Comparison of ENCODE assay signal across 8 cellular contexts in genomic region chr13:37109080-37109678, GRCh38. TPM values are rescaled to one million over a fixed set of nuclear protein-coding genes. Genes with fewer than 3 reads are reported as not detected.
DNase-seq lines count a peak whose midpoint lies in the region; ATAC-seq and TF ChIP-seq lines count a peak whose summit lies in the region.

No MANE protein-coding gene starts in this region.

- ATAC-seq in DND-41 (ENCODE audit: insufficient read depth, low read depth) (no peak), upper lobe of left lung (ENCODE audit: low FRiP score in 2 of 2) (peak in 1 of 2 donors; percentile 71), GM21526 (IDR thresholded peaks at IDR 0.05; ENCODE audit: low FRiP score, unreplicated experiment) (no peak)

- TF ChIP-seq EP300 in upper lobe of left lung (IDR thresholded peaks at IDR 0.05), result no peak

- 4 to 11% (median 6%) methylated on average over 1 of the region's 1 CpG for WGBS in adrenal gland, 4 donors
- 3 to 6% methylated on average over 1 of the region's 1 CpG for WGBS in upper lobe of left lung, 2 donors

- H3K9ac ChIP-seq in DND-41 (ENCODE audit: low read depth, low read length), result no peak overlapping the region

- no peaks in the 10 kb centered on the region for H3K79me2 ChIP-seq in DND-41 (ENCODE audit: insufficient read depth, low read length)

- H3K4me1 ChIP-seq in DND-41 (ENCODE audit: insufficient read depth, low read length), result no peaks in the 10 kb centered on the region
- no peaks in the 10 kb centered on the region for H3K4me1 ChIP-seq in adrenal gland (replicated peaks in 1 of 2)
- H3K4me1 ChIP-seq in upper lobe of left lung, result no peaks in the 10 kb centered on the region

- H3K27ac ChIP-seq in DND-41 (ENCODE audit: low read length) (no peak overlapping the region), adrenal gland (no peak overlapping the region), upper lobe of left lung (no peak overlapping the region)

- peaks cover 4% of the 10 kb centered on the region for H3K27me3 ChIP-seq in DND-41 (ENCODE audit: insufficient read depth, low read length, poor library complexity)
- H3K27me3 ChIP-seq in adrenal gland, result no peaks in the 10 kb centered on the region
- no peaks in the 10 kb centered on the region for H3K27me3 ChIP-seq in upper lobe of left lung

- TF ChIP-seq POLR2A in adrenal gland (IDR thresholded peaks at IDR 0.05) (no peak), upper lobe of left lung (IDR thresholded peaks at IDR 0.05) (no peak)

- H3K36me3 ChIP-seq in DND-41 (ENCODE audit: insufficient read depth, low read length), result no peaks in the 10 kb centered on the region
- no peaks in the 10 kb centered on the region for H3K36me3 ChIP-seq in adrenal gland (replicated peaks in 1 of 2)
- no peaks in the 10 kb centered on the region for H3K36me3 ChIP-seq in upper lobe of left lung

- intact Hi-C loops in adrenal gland (cut with DNase I), result loop anchor here in 1 of 2 donors (10.0 kb wide), 1 partner anchor 496 kb away; no protein-coding TSS in a partner anchor

- no peak overlapping the region for H3K4me3 ChIP-seq in DND-41 (ENCODE audit: low read depth in 1 of 2, low read length in 2 of 2)
- no peak overlapping the region for H3K4me3 ChIP-seq in adrenal gland
- no peak overlapping the region for H3K4me3 ChIP-seq in upper lobe of left lung

- H2AFZ ChIP-seq in DND-41 (ENCODE audit: low read depth, low read length), result no peak overlapping the region

- H4K20me1 ChIP-seq in DND-41 (ENCODE audit: insufficient read depth, low read length), result no peaks in the 10 kb centered on the region

- DNase-seq in DND-41 (no peak), KBM-7 (peak; percentile 51), adrenal gland (no peak), iPS DF 4.7 (ENCODE audit: extremely low read depth, low spot score) (peak; percentile 22), upper lobe of left lung (no peak), LoVo (ENCODE audit: low spot score) (no peak), NCI-H1048 (lab: John Stamatoyannopoulos, UW) (no peak)

- TF ChIP-seq CTCF in DND-41 (IDR thresholded peaks at IDR 0.05; ENCODE audit: borderline replicate concordance, extremely low read depth, low read length, poor library complexity, severe bottlenecking), result peak; percentile 59
- TF ChIP-seq CTCF in adrenal gland (IDR thresholded peaks at IDR 0.05), result peak in 5 of 6 experiments; percentile 19 to 60 (median 37)
- peak in 5 of 6 experiments; percentile 29 to 62 (median 48) for TF ChIP-seq CTCF in upper lobe of left lung (IDR thresholded peaks at IDR 0.05)

- no peak overlapping the region for H3K4me2 ChIP-seq in DND-41 (ENCODE audit: insufficient read depth, low read length)

- in situ Hi-C loops in KBM-7 (cut with MboI; ENCODE audit: low pct_unique_long_range_greater_than_20kb, low sequenced_read_pairs), result no loop called here

- H3K9me3 ChIP-seq in DND-41 (ENCODE audit: insufficient read depth, low read length, severe bottlenecking), result no peaks in the 10 kb centered on the region
- no peaks in the 10 kb centered on the region for H3K9me3 ChIP-seq in adrenal gland (replicated peaks in 1 of 3)
- no peaks in the 10 kb centered on the region for H3K9me3 ChIP-seq in upper lobe of left lung

RNA-seq across cellular contexts. Expression of gene CSNK1A1L, which starts 3.7 kb away (rescaled TPM):
- not detected for total RNA-seq in adrenal gland
- polyA plus RNA-seq in adrenal gland, result not detected
- total RNA-seq in upper lobe of left lung, result not detected

RNA-seq across cellular contexts. Expression of gene SUPT20H, which starts 49.7 kb away (rescaled TPM):
- total RNA-seq in adrenal gland, result 10 to 100 TPM; 17.9 to 55.2 (median 40.4) TPM
- 10 to 100 TPM; 35.3 to 51.3 (median 44.9) TPM for polyA plus RNA-seq in adrenal gland
- total RNA-seq in upper lobe of left lung, result 10 to 100 TPM; 31.7 to 82.7 (median 44.0) TPM

Comparison
In these comparisons a context has a peak if more than half of its experiments do, and no peak if none do; other contexts are left out.
1. DNase-seq: peak in KBM-7 (single experiment) and iPS DF 4.7 (single experiment); none in DND-41 (single experiment), adrenal gland (0 of 7), upper lobe of left lung (0 of 2), LoVo (single experiment) and NCI-H1048 (single experiment).
2. Peak in every context shown above with its lines, with median percentiles within 50 percentile points of each other: CTCF ChIP-seq.